26 cellular contexts compared by ENCODE assay signal in genomic region chr15:98789020-98789419, GRCh38.
DNase-seq lines count a peak whose midpoint lies in the region; ATAC-seq, FAIRE-seq and TF ChIP-seq lines count a peak whose summit lies in the region.
"Had no signal": no experiment of that assay in that cellular context is flagged by ENCODE, and none has a peak within 500 bp of the region (broad histone marks: within the 10 kb centered on the region; RNA-seq: fewer than 3 reads in every experiment).

No MANE protein-coding gene starts in this region.

- H3K9ac ChIP-seq in astrocyte (ENCODE audit: low read length) = no peak overlapping the region
- H3K9ac ChIP-seq: SK-N-SH had no signal

- TF ChIP-seq EP300 in stomach (IDR thresholded peaks at IDR 0.05) = no peak

- peaks cover 99% of the 10 kb centered on the region for H4K20me1 ChIP-seq in astrocyte (ENCODE audit: insufficient read depth, low read length)

- H3K4me3 ChIP-seq in right cardiac atrium (ENCODE audit: low read length) (no peak overlapping the region), astrocyte (ENCODE audit: insufficient read depth, low read depth, low read length) (no peak overlapping the region), mucosa of descending colon (no peak overlapping the region), stomach (no peak overlapping the region)
- H3K4me3 ChIP-seq: adrenal gland had no signal

- TF ChIP-seq POLR2A in stomach (IDR thresholded peaks at IDR 0.05) = no peak

- no peak overlapping the region for H2AFZ ChIP-seq in astrocyte (ENCODE audit: low read depth, low read length)

- no peak overlapping the region for H3K27ac ChIP-seq in right cardiac atrium (ENCODE audit: low read length)
- H3K27ac ChIP-seq in astrocyte (ENCODE audit: low read depth, low read length) = no peak overlapping the region
- peak overlapping the region; percentile 32 to 73 (median 38) for H3K27ac ChIP-seq in stomach
- H3K27ac ChIP-seq: epithelial cell of prostate had no signal

- WGBS in right cardiac atrium = 68% methylated on average over 4 of the region's 4 CpGs
- 32 to 57% (median 45%) methylated on average over 4 of the region's 4 CpGs for WGBS in stomach, 5 donors

- H3K9me3 Mint-ChIP-seq in astrocyte (ENCODE audit: unreplicated experiment) = no peaks in the 10 kb centered on the region
- H3K9me3 Mint-ChIP-seq: activated T-helper 1 cell treated with anti-CD3 and anti-CD28 coated beads, Interleukin-12 subunit alpha, Interleukin-12 subunit beta, Interleukin-2, Interleukin-4 antibody, amounts not matched to agents 30 ng/mL and 10 ng/mL and 1 ng/mL, durations not matched to agents 14 hours and 24 hours and 36 hours; brain; CD8-positive, alpha-beta T cell; stimulated activated memory B cell treated with anti-CD40 and anti-IgM and Interleukin-4, amounts not matched to agents 10 μg/mL and 1 μg/mL and 100 μg/mL, for 72 hours had no signal

- H3K27me3 ChIP-seq in right cardiac atrium (ENCODE audit: control insufficient read depth, insufficient read depth) (no peaks in the 10 kb centered on the region), astrocyte (ENCODE audit: insufficient read depth, low read length) (no peaks in the 10 kb centered on the region), stomach (no peaks in the 10 kb centered on the region)
- H3K27me3 ChIP-seq: adrenal gland had no signal

- H3K79me2 ChIP-seq in astrocyte (ENCODE audit: insufficient read depth, low read length) = peaks cover 100% of the 10 kb centered on the region

- H3K4me2 ChIP-seq in astrocyte (ENCODE audit: low read length) = no peak overlapping the region
- H3K4me2 ChIP-seq: SK-N-SH had no signal

- ATAC-seq in Right ventricle myocardium superior (ENCODE audit: poor library complexity) (peak; percentile 36), right cardiac atrium (no peak), mucosa of descending colon (peak; percentile 47), HG03097 (IDR thresholded peaks at IDR 0.05; ENCODE audit: low FRiP score, unreplicated experiment) (no peak)
- ATAC-seq: CD8-positive, alpha-beta T cell; stimulated activated memory B cell treated with anti-CD40 and anti-IgM and Interleukin-4, amounts not matched to agents 10 μg/mL and 1 μg/mL and 100 μg/mL, for 72 hours had no signal

- DNase-seq in Right ventricle myocardium superior (no peak), right cardiac atrium (no peak), astrocyte (ENCODE audit: low read depth) (no peak), mucosa of descending colon (no peak), stomach (no peak), NCI-H524 treated with DMSO at 0.1 percent for 48 hours (lab: John Stamatoyannopoulos, UW) (no peak), T1000 (lab: John Stamatoyannopoulos, UW) (no peak)
- DNase-seq: activated CD4-positive, alpha-beta T cell treated with anti-CD3 and anti-CD28 coated beads, Interleukin-2, amount 50 U/mL, for 48 hours; activated CD4-positive, CD25-positive, alpha-beta regulatory T cell treated with anti-CD3 and anti-CD28 coated beads, Interleukin-2, amount 50 U/mL, for 72 hours; activated naive CD4-positive, alpha-beta T cell treated with Interleukin-2 at 50 U/mL for 16 hours; adrenal gland; CD8-positive, alpha-beta T cell; NCI-H1092; NCI-H1694 treated with DMSO at 0.1 percent for 48 hours; NCI-H446; NCI-H82; nucleus accumbens; RPMI8226; SK-N-SH had no signal

- TF ChIP-seq CTCF in astrocyte (IDR thresholded peaks at IDR 0.05; ENCODE audit: insufficient read depth, low read depth, low read length) (no peak), mucosa of descending colon (IDR thresholded peaks at IDR 0.05) (no peak), stomach (IDR thresholded peaks at IDR 0.05) (no peak)

- H3K4me1 ChIP-seq in right cardiac atrium (ENCODE audit: control insufficient read depth, insufficient read depth, low read length) = peaks cover 14% of the 10 kb centered on the region
- peaks cover 22% of the 10 kb centered on the region for H3K4me1 ChIP-seq in astrocyte (ENCODE audit: insufficient read depth, low read length)
- peaks cover 43% of the 10 kb centered on the region for H3K4me1 ChIP-seq in mucosa of descending colon (ENCODE audit: low read depth)
- H3K4me1 ChIP-seq in stomach = peaks cover 45 to 91% (median 66%) of the 10 kb centered on the region in 4 donors

- peaks cover 2% of the 10 kb centered on the region for H3K36me3 Mint-ChIP-seq in astrocyte (ENCODE audit: low read depth, unreplicated experiment)
- H3K36me3 Mint-ChIP-seq: brain; CD8-positive, alpha-beta T cell; stimulated activated memory B cell treated with anti-CD40 and anti-IgM and Interleukin-4, amounts not matched to agents 10 μg/mL and 1 μg/mL and 100 μg/mL, for 72 hours had no signal

- no peak for FAIRE-seq in astrocyte (lab: Jason Lieb, UNC)
- FAIRE-seq: A204.1, urothelium cell line had no signal

- H3K9me3 ChIP-seq in right cardiac atrium (ENCODE audit: control insufficient read depth, low read length) = no peaks in the 10 kb centered on the region
- H3K9me3 ChIP-seq in astrocyte (ENCODE audit: insufficient read depth, low read depth, low read length) = no peaks in the 10 kb centered on the region
- H3K9me3 ChIP-seq in mucosa of descending colon = no peaks in the 10 kb centered on the region
- H3K9me3 ChIP-seq in stomach = no peaks in the 10 kb centered on the region
- H3K9me3 ChIP-seq: adrenal gland, SK-N-SH had no signal

- H3K4me3 Mint-ChIP-seq in astrocyte (ENCODE audit: unreplicated experiment) = peak overlapping the region; percentile 70
- H3K4me3 Mint-ChIP-seq: activated T-helper 1 cell treated with anti-CD3 and anti-CD28 coated beads, Interleukin-12 subunit alpha, Interleukin-12 subunit beta, Interleukin-2, Interleukin-4 antibody, amounts not matched to agents 30 ng/mL and 10 ng/mL and 1 ng/mL, durations not matched to agents 14 hours and 24 hours and 36 hours; brain; CD8-positive, alpha-beta T cell; stimulated activated memory B cell treated with anti-CD40 and anti-IgM and Interleukin-4, amounts not matched to agents 10 μg/mL and 1 μg/mL and 100 μg/mL, for 72 hours had no signal

- H3K4me1 Mint-ChIP-seq in astrocyte (ENCODE audit: low read depth, unreplicated experiment) = peaks cover 83% of the 10 kb centered on the region

- H3K27ac Mint-ChIP-seq in astrocyte (ENCODE audit: unreplicated experiment) = peak overlapping the region; percentile 63
- H3K27ac Mint-ChIP-seq: activated T-helper 1 cell treated with anti-CD3 and anti-CD28 coated beads, Interleukin-12 subunit alpha, Interleukin-12 subunit beta, Interleukin-2, Interleukin-4 antibody, amounts not matched to agents 30 ng/mL and 10 ng/mL and 1 ng/mL, durations not matched to agents 14 hours and 24 hours and 36 hours; CD8-positive, alpha-beta T cell; stimulated activated memory B cell treated with anti-CD40 and anti-IgM and Interleukin-4, amounts not matched to agents 10 μg/mL and 1 μg/mL and 100 μg/mL, for 72 hours had no signal

- intact Hi-C loops in Right ventricle myocardium superior (cut with DNase I) (no loop called here), right cardiac atrium (cut with DNase I) (no loop called here), mucosa of descending colon (cut with DNase I, micrococcal nuclease) (no loop called here), stomach (cut with DNase I; ENCODE audit: low total_unique reads) (no loop called here)

- no peaks in the 10 kb centered on the region for H3K36me3 ChIP-seq in astrocyte (ENCODE audit: insufficient read depth, low read length)
- H3K36me3 ChIP-seq in mucosa of descending colon (ENCODE audit: low read depth) = no peaks in the 10 kb centered on the region
- H3K36me3 ChIP-seq in stomach = no peaks in the 10 kb centered on the region
- H3K36me3 ChIP-seq: adrenal gland had no signal

- no peaks in the 10 kb centered on the region for H3K27me3 Mint-ChIP-seq in astrocyte (ENCODE audit: low read depth, unreplicated experiment)
- H3K27me3 Mint-ChIP-seq: brain; stimulated activated memory B cell treated with anti-CD40 and anti-IgM and Interleukin-4, amounts not matched to agents 10 μg/mL and 1 μg/mL and 100 μg/mL, for 72 hours had no signal

Comparison
In these comparisons a context has a peak if more than half of its experiments do, and no peak if none do; other contexts are left out.
1. ATAC-seq: peak in Right ventricle myocardium superior (single experiment) and mucosa of descending colon (single experiment); none in right cardiac atrium (0 of 2) and HG03097 (single experiment).
2. H3K27ac ChIP-seq: peak in stomach (5 of 5); none in right cardiac atrium (single experiment) and astrocyte (single experiment).